In genomic region chr11:103395612-103396011, GRCh38 we compare ENCODE assay signal across 20 cellular contexts.
DNase-seq lines count a peak whose midpoint lies in the region; ATAC-seq and TF ChIP-seq lines count a peak whose summit lies in the region.
"Had no signal": no experiment of that assay in that cellular context is flagged by ENCODE, and none has a peak within 500 bp of the region (broad histone marks: within the 10 kb centered on the region; RNA-seq: fewer than 3 reads in every experiment).

No MANE protein-coding gene starts in this region.

- H3K27ac Mint-ChIP-seq in Caco-2 (ENCODE audit: unreplicated experiment): peak overlapping the region; percentile 12
- H3K27ac Mint-ChIP-seq: activated CD8-positive, alpha-beta T cell treated with anti-CD3 and anti-CD28 coated beads for 36 hours; CD4-positive, alpha-beta memory T cell; IgD-negative memory B cell had no signal

- no peaks in the 10 kb centered on the region for H3K27me3 ChIP-seq in Caco-2 (replicated peaks; ENCODE audit: control insufficient read depth, insufficient read depth, low read length)
- H3K27me3 ChIP-seq: stomach had no signal

- intact Hi-C loops in Caco-2 (cut with micrococcal nuclease; ENCODE audit: unreplicated experiment): no loop called here

- peak overlapping the region; percentile 30 for H3K4me3 Mint-ChIP-seq in Caco-2 (ENCODE audit: unreplicated experiment)
- H3K4me3 Mint-ChIP-seq: activated CD8-positive, alpha-beta T cell treated with anti-CD3 and anti-CD28 coated beads for 36 hours; CD4-positive, alpha-beta memory T cell; IgD-negative memory B cell had no signal

- ATAC-seq in HG02885 (IDR thresholded peaks at IDR 0.05; ENCODE audit: poor library complexity, unreplicated experiment): no peak
- ATAC-seq: activated CD8-positive, alpha-beta T cell treated with anti-CD3 and anti-CD28 coated beads for 36 hours; esophagus mucosa; sciatic nerve had no signal

- peaks cover 10% of the 10 kb centered on the region for H3K9me3 Mint-ChIP-seq in Caco-2 (ENCODE audit: unreplicated experiment)
- H3K9me3 Mint-ChIP-seq: activated CD8-positive, alpha-beta T cell treated with anti-CD3 and anti-CD28 coated beads for 36 hours had no signal

- TF ChIP-seq CTCF in Caco-2 (IDR thresholded peaks at IDR 0.05; ENCODE audit: insufficient read depth in 1 of 2, low read depth in 1 of 2, low read length in 1 of 2, severe bottlenecking in 1 of 2, unreplicated experiment in 1 of 2): no peak

- H3K4me1 Mint-ChIP-seq in Caco-2 (ENCODE audit: low read depth, unreplicated experiment): peaks cover 19% of the 10 kb centered on the region
- H3K4me1 Mint-ChIP-seq: CD4-positive, alpha-beta memory T cell; IgD-negative memory B cell had no signal

- H3K4me3 ChIP-seq in Caco-2 (ENCODE audit: low read depth, low read length): no peak overlapping the region
- H3K4me3 ChIP-seq: stomach had no signal

- H3K27me3 Mint-ChIP-seq in Caco-2 (ENCODE audit: insufficient read depth, unreplicated experiment): no peaks in the 10 kb centered on the region
- H3K27me3 Mint-ChIP-seq: activated CD8-positive, alpha-beta T cell treated with anti-CD3 and anti-CD28 coated beads for 36 hours; CD4-positive, alpha-beta memory T cell; IgD-negative memory B cell had no signal

- no TSS peak for BruUV-seq in Caco-2 (replicated peaks; lab: Mats Ljungman, UMichigan)

- no peaks in the 10 kb centered on the region for H3K36me3 ChIP-seq in Caco-2 (ENCODE audit: control insufficient read depth, insufficient read depth, low read length)

- H3K9me3 ChIP-seq in Caco-2: 0 out of 2 replicates have a peak, but pooled peaks cover 8% of the 10 kb centered on the region

- CTCF ChIA-PET in Caco-2 (lab: Charles Lee): no interaction called here

- DNase-seq in Caco-2: peak in 1 of 2 experiments; percentile 27
- peak; percentile 95 for DNase-seq in M059J (ENCODE audit: low read depth)
- peak; percentile 59 for DNase-seq in dermis blood vessel endothelial cell
- peak; percentile 17 to 62 for DNase-seq in lung microvascular endothelial cell (ENCODE audit: low read depth in 2 of 2)
- DNase-seq in GM19238 (ENCODE audit: insufficient read length, low spot score): no peak
- DNase-seq in cerebellar cortex (ENCODE audit: low spot score): no peak
- no peak for DNase-seq in GOT3 (lab: John Stamatoyannopoulos, UW)
- DNase-seq: activated CD8-positive, alpha-beta T cell treated with anti-CD3 and anti-CD28 coated beads for 36 hours; activated gamma-delta T cell; CD4-positive, alpha-beta memory T cell; central memory CD4-positive, alpha-beta T cell; GDM1; NCI-H1417 treated with DMSO at 0.1 percent for 48 hours; NCI-H510A; Right ventricle myocardium superior; stomach had no signal

- no peaks in the 10 kb centered on the region for H3K36me3 Mint-ChIP-seq in Caco-2 (ENCODE audit: insufficient read depth, unreplicated experiment)
- H3K36me3 Mint-ChIP-seq: IgD-negative memory B cell had no signal

- peaks cover 10% of the 10 kb centered on the region for H3K4me1 ChIP-seq in Caco-2
- H3K4me1 ChIP-seq: stomach had no signal

- POLR2A ChIA-PET in Caco-2 (lab: Charles Lee): no interaction called here

Comparison
In these comparisons a context has a peak if more than half of its experiments do, and no peak if none do; other contexts are left out.
1. DNase-seq: peak in M059J (single experiment), dermis blood vessel endothelial cell (single experiment) and lung microvascular endothelial cell (2 of 2); none in GM19238 (single experiment), cerebellar cortex (single experiment) and GOT3 (single experiment).